Comparison of ENCODE assay signal across 8 cellular contexts in genomic region chr1:20634594-20635084, GRCh38. TPM values are rescaled to one million over a fixed set of nuclear protein-coding genes. Genes with fewer than 3 reads are reported as not detected.
DNase-seq lines count a peak whose midpoint lies in the region; ATAC-seq and TF ChIP-seq lines count a peak whose summit lies in the region.

No MANE protein-coding gene starts in this region.

- H2AFZ ChIP-seq in DND-41 (ENCODE audit: low read depth, low read length): peak overlapping the region; percentile 74
- 0 out of 2 replicates have a peak overlapping the region, but pooled peaks have one; percentile 88 for H2AFZ ChIP-seq in MM.1S (ENCODE audit: low read length)

- peaks cover 0 to 13% (median 8%) of the 10 kb centered on the region in 7 donors for H3K4me1 Mint-ChIP-seq in naive thymus-derived CD4-positive, alpha-beta T cell

- peaks cover 0 to 15% (median 0%) of the 10 kb centered on the region in 5 donors for H3K27me3 Mint-ChIP-seq in naive thymus-derived CD4-positive, alpha-beta T cell

- TF ChIP-seq CTCF in DND-41 (IDR thresholded peaks at IDR 0.05; ENCODE audit: borderline replicate concordance, extremely low read depth, low read length, poor library complexity, severe bottlenecking) (no peak), MM.1S (IDR thresholded peaks at IDR 0.05; ENCODE audit: low read length) (no peak), WI38 (IDR thresholded peaks at IDR 0.05; ENCODE audit: low read depth, low read length) (no peak)

- peak overlapping the region; percentile 94 for H3K9ac ChIP-seq in DND-41 (ENCODE audit: low read depth, low read length)
- H3K9ac ChIP-seq in MM.1S (ENCODE audit: low read length): peak overlapping the region; percentile 31; the same call in 1 of the 2 replicates

- POLR2A ChIA-PET in naive thymus-derived CD4-positive, alpha-beta T cell (lab: Charles Lee): interaction anchor here (0.9 to 5.0 kb wide), 7 partner anchors 19 to 544 kb away, joined by 3 to 34 read pairs (median 4); partner anchors contain the start of genes DDOST and MUL1

- H3K4me2 ChIP-seq in DND-41 (ENCODE audit: insufficient read depth, low read length) (peak overlapping the region; percentile 77), MM.1S (ENCODE audit: low read depth, low read length) (peak overlapping the region; percentile 77)

- H3F3A ChIP-seq in MM.1S (ENCODE audit: insufficient read depth, low read length): no peaks in the 10 kb centered on the region

- H3K9me2 ChIP-seq in MM.1S (replicated peaks; ENCODE audit: insufficient read depth, low read length): no peaks in the 10 kb centered on the region

- CTCF ChIA-PET in naive thymus-derived CD4-positive, alpha-beta T cell (lab: Charles Lee): interaction anchor here (0.5 to 1.2 kb wide), 2 partner anchors 113 to 408 kb away, joined by 3 to 4 read pairs; no protein-coding TSS in a partner anchor

- H3K27ac ChIP-seq in DND-41 (ENCODE audit: low read length): peak overlapping the region; percentile 58; the same call in 1 of the 2 replicates
- H3K27ac ChIP-seq in MM.1S (ENCODE audit: low read length): no peak overlapping the region
- H3K27ac ChIP-seq in esophagus (ENCODE audit: low read depth in 2 of 2, low read length in 1 of 2): peak overlapping the region; percentile 44 to 94
- peak overlapping the region; percentile 86 for H3K27ac ChIP-seq in naive thymus-derived CD4-positive, alpha-beta T cell (ENCODE audit: low read depth, low read length)

- WGBS in esophagus, 2 donors: 5 to 8% methylated on average over 4 of the region's 4 CpGs

- intact Hi-C loops in naive thymus-derived CD4-positive, alpha-beta T cell (cut with micrococcal nuclease): loop anchor here (1.0 to 10.0 kb wide), 5 partner anchors 27 to 803 kb away; partner anchors contain the start of genes DDOST (in 1 of the 2), MUL1 (in 1 of the 2), OTUD3 (in 1 of the 2) and SH2D5 (in 1 of the 2)

- H3K4me1 ChIP-seq in DND-41 (ENCODE audit: insufficient read depth, low read length) (peaks cover 20% of the 10 kb centered on the region), MM.1S (ENCODE audit: low read length) (peaks cover 4% of the 10 kb centered on the region; the same call in 1 of the 2 replicates), esophagus (ENCODE audit: control insufficient read depth in 2 of 2, insufficient read depth in 2 of 2, low read length in 1 of 2) (peaks cover 2 to 3% of the 10 kb centered on the region in 2 donors)
- peaks cover 8 to 9% of the 10 kb centered on the region in 2 donors for H3K4me1 ChIP-seq in naive thymus-derived CD4-positive, alpha-beta T cell (ENCODE audit: control insufficient read depth in 2 of 2, insufficient read depth in 2 of 2, low read length in 2 of 2)

- H3K4me3 ChIP-seq in DND-41 (ENCODE audit: low read depth in 1 of 2, low read length in 2 of 2): peak overlapping the region; percentile 94 to 95; a peak in 3 of 4 replicates
- peak overlapping the region; percentile 79 for H3K4me3 ChIP-seq in MM.1S (ENCODE audit: low read length)
- peak overlapping the region; percentile 84 for H3K4me3 ChIP-seq in WI38 (ENCODE audit: low read depth, low read length)
- peak overlapping the region in 1 of 2 donors; percentile 77 for H3K4me3 ChIP-seq in esophagus (ENCODE audit: low read depth in 1 of 2, low read length in 2 of 2)
- peak overlapping the region; percentile 80 for H3K4me3 ChIP-seq in naive thymus-derived CD4-positive, alpha-beta T cell (ENCODE audit: low read length)

- H4K20me1 ChIP-seq in DND-41 (ENCODE audit: insufficient read depth, low read length) (peaks cover 4% of the 10 kb centered on the region; the same call in 1 of the 2 replicates), MM.1S (ENCODE audit: insufficient read depth, low read length) (no peaks in the 10 kb centered on the region)

- DNase-seq in DND-41: peak; percentile 45
- no peak for DNase-seq in MM.1S
- DNase-seq in naive thymus-derived CD4-positive, alpha-beta T cell: peak in 7 of 9 donors; percentile 22 to 47 (median 39)

- ATAC-seq in DND-41 (ENCODE audit: insufficient read depth, low read depth) (peak; percentile 70), GM21423 (IDR thresholded peaks at IDR 0.05; ENCODE audit: unreplicated experiment) (no peak), HG03045 (IDR thresholded peaks at IDR 0.05; ENCODE audit: unreplicated experiment) (no peak), HG03139 (IDR thresholded peaks at IDR 0.05; ENCODE audit: unreplicated experiment) (no peak)
- ATAC-seq in naive thymus-derived CD4-positive, alpha-beta T cell: peak; percentile 36

- no peaks in the 10 kb centered on the region for H3K27me3 ChIP-seq in DND-41 (ENCODE audit: insufficient read depth, low read length, poor library complexity)
- H3K27me3 ChIP-seq in MM.1S (replicated peaks; ENCODE audit: insufficient read depth, low read length): peaks cover 31% of the 10 kb centered on the region
- no peaks in the 10 kb centered on the region for H3K27me3 ChIP-seq in esophagus (ENCODE audit: control insufficient read depth in 1 of 2, insufficient read depth in 2 of 2, low read length in 2 of 2)
- H3K27me3 ChIP-seq in naive thymus-derived CD4-positive, alpha-beta T cell (ENCODE audit: control insufficient read depth in 2 of 2, insufficient read depth in 2 of 2, low read length in 2 of 2): no peaks in the 10 kb centered on the region

- peak overlapping the region; percentile 69 to 94 (median 88) for H3K27ac Mint-ChIP-seq in naive thymus-derived CD4-positive, alpha-beta T cell

- H3K9me3 ChIP-seq in DND-41 (ENCODE audit: insufficient read depth, low read length, severe bottlenecking): no peaks in the 10 kb centered on the region
- H3K9me3 ChIP-seq in MM.1S (replicated peaks; ENCODE audit: insufficient read depth, low read length): no peaks in the 10 kb centered on the region
- H3K9me3 ChIP-seq in esophagus (ENCODE audit: control insufficient read depth in 2 of 2, insufficient read depth in 1 of 2, low read depth in 1 of 2, low read length in 1 of 2): no peaks in the 10 kb centered on the region
- H3K9me3 ChIP-seq in naive thymus-derived CD4-positive, alpha-beta T cell (ENCODE audit: control insufficient read depth in 2 of 3, low read length in 3 of 3): no peaks in the 10 kb centered on the region

- H3K79me2 ChIP-seq in DND-41 (ENCODE audit: insufficient read depth, low read length) (no peaks in the 10 kb centered on the region; the same call in 1 of the 2 replicates), MM.1S (ENCODE audit: low read length) (no peaks in the 10 kb centered on the region)

- H3K4me3 Mint-ChIP-seq in naive thymus-derived CD4-positive, alpha-beta T cell: peak overlapping the region; percentile 78 to 98 (median 94)

- peaks cover 9% of the 10 kb centered on the region for H3K36me3 ChIP-seq in DND-41 (ENCODE audit: insufficient read depth, low read length)
- H3K36me3 ChIP-seq in MM.1S (replicated peaks; ENCODE audit: insufficient read depth, low read length): no peaks in the 10 kb centered on the region
- H3K36me3 ChIP-seq in esophagus (ENCODE audit: control insufficient read depth in 2 of 2, insufficient read depth in 2 of 2, low read length in 1 of 2): peaks cover 3 to 15% of the 10 kb centered on the region in 2 donors
- peaks cover 0 to 27% (median 0%) of the 10 kb centered on the region in 3 experiments for H3K36me3 ChIP-seq in naive thymus-derived CD4-positive, alpha-beta T cell (ENCODE audit: control insufficient read depth in 2 of 3, insufficient read depth in 3 of 3, low read length in 3 of 3)

- H3K9me3 Mint-ChIP-seq in naive thymus-derived CD4-positive, alpha-beta T cell: no peaks in the 10 kb centered on the region

- H3K36me3 Mint-ChIP-seq in naive thymus-derived CD4-positive, alpha-beta T cell: peaks cover 0 to 24% (median 0%) of the 10 kb centered on the region in 5 donors

RNA-seq across cellular contexts. Expression of gene PINK1, which starts 1.4 kb away (rescaled TPM):
- polyA plus RNA-seq in esophagus: 10 to 100 TPM; 52.0 to 61.2 TPM
- total RNA-seq in naive thymus-derived CD4-positive, alpha-beta T cell: 10 to 100 TPM in 4 of 5 experiments, 1 to 10 TPM in 1; 4.3 to 19.7 (median 13.1) TPM
- polyA plus RNA-seq in naive thymus-derived CD4-positive, alpha-beta T cell: 10 to 100 TPM; 17.0 to 30.8 TPM

RNA-seq across cellular contexts. Expression of gene DDOST, which starts 26.5 kb away (rescaled TPM):
- polyA plus RNA-seq in esophagus: 100 to 1,000 TPM in 1 of 2 donors, 10 to 100 TPM in 1; 73.2 to 126 TPM
- 100 to 1,000 TPM in 4 of 5 experiments, 10 to 100 TPM in 1; 96.9 to 173 (median 109) TPM for total RNA-seq in naive thymus-derived CD4-positive, alpha-beta T cell
- polyA plus RNA-seq in naive thymus-derived CD4-positive, alpha-beta T cell: 100 to 1,000 TPM; 194 to 223 TPM

RNA-seq across cellular contexts. Expression of gene CDA, which starts 45.7 kb away (rescaled TPM):
- polyA plus RNA-seq in esophagus: 100 to 1,000 TPM; 107 to 110 TPM
- total RNA-seq in naive thymus-derived CD4-positive, alpha-beta T cell: 10 to 100 TPM in 1 of 5 experiments, 1 to 10 TPM in 1, not detected in 3; 2.4 to 13.6 TPM
- polyA plus RNA-seq in naive thymus-derived CD4-positive, alpha-beta T cell: not detected

Comparison
In these comparisons a context has a peak if more than half of its experiments do, and no peak if none do; other contexts are left out.
1. ATAC-seq: peak in DND-41 (single experiment) and naive thymus-derived CD4-positive, alpha-beta T cell (single experiment); none in GM21423 (single experiment), HG03045 (single experiment) and HG03139 (single experiment).
2. RNA of gene CDA, which starts 45.7 kb away (polyA plus RNA-seq): 107 to 110 TPM in esophagus; not detected in naive thymus-derived CD4-positive, alpha-beta T cell; every median in the first group is over 10 times any median in the second.